Comparison of ENCODE assay signal across 1 cellular context in the genomic region with DNA sequence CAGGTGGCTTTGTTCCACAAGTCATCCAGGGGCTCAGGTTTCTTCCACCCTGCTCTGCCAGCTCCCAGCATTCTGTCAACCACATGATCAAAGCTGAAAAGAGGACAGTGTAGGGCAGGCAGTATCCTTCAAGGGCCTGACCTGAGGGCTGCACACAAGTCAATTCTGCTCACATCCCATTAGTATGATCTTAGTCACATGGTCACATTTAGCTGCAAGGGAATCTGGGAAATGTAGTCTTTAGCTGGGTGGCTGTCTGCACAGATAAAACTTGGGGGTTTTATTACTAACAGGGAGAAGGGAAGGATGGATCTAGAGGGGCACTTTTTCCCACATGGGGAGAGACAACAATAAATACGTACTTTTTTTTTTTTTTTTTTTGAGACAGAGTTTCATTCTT.
TF ChIP-seq lines count a peak whose summit lies in the region.

No MANE protein-coding gene starts in this region.

TF ChIP-seq in HepG2, 621 proteins besides CTCF, POLR2A, EP300 and RAD21 (continued from another document):
- TF ChIP-seq, protein P1, sequence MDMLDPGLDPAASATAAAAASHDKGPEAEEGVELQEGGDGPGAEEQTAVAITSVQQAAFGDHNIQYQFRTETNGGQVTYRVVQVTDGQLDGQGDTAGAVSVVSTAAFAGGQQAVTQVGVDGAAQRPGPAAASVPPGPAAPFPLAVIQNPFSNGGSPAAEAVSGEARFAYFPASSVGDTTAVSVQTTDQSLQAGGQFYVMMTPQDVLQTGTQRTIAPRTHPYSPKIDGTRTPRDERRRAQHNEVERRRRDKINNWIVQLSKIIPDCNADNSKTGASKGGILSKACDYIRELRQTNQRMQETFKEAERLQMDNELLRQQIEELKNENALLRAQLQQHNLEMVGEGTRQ (IDR thresholded peaks at IDR 0.05; ENCODE audit: low read depth, low read length) = no peak
- TF ChIP-seq, protein P1 (CRISPR knock-in tag; IDR thresholded peaks at IDR 0.05; ENCODE audit: borderline replicate concordance) = peak; percentile 70; the same call in 1 of the 2 replicates
- TF ChIP-seq ZNF672 (CRISPR knock-in tag; IDR thresholded peaks at IDR 0.05) (no peak), ATAD3A (CRISPR knock-in tag; IDR thresholded peaks at IDR 0.05) (no peak), ZNF205 (CRISPR knock-in tag; IDR thresholded peaks at IDR 0.05) (no peak), KLF9 (CRISPR knock-in tag; IDR thresholded peaks at IDR 0.05; ENCODE audit: low read depth) (no peak), HMG20B (CRISPR knock-in tag; conservative IDR thresholded peaks at IDR 0.05) (no peak), ZNF143 (CRISPR knock-in tag; IDR thresholded peaks at IDR 0.05) (peak; percentile 79), HCFC1 (IDR thresholded peaks at IDR 0.05; ENCODE audit: low read depth, low read length) (peak; percentile 23; the same call in 1 of the 2 replicates), TCF7 (IDR thresholded peaks at IDR 0.05; ENCODE audit: low read depth) (no peak)
- TF ChIP-seq, protein P2, sequence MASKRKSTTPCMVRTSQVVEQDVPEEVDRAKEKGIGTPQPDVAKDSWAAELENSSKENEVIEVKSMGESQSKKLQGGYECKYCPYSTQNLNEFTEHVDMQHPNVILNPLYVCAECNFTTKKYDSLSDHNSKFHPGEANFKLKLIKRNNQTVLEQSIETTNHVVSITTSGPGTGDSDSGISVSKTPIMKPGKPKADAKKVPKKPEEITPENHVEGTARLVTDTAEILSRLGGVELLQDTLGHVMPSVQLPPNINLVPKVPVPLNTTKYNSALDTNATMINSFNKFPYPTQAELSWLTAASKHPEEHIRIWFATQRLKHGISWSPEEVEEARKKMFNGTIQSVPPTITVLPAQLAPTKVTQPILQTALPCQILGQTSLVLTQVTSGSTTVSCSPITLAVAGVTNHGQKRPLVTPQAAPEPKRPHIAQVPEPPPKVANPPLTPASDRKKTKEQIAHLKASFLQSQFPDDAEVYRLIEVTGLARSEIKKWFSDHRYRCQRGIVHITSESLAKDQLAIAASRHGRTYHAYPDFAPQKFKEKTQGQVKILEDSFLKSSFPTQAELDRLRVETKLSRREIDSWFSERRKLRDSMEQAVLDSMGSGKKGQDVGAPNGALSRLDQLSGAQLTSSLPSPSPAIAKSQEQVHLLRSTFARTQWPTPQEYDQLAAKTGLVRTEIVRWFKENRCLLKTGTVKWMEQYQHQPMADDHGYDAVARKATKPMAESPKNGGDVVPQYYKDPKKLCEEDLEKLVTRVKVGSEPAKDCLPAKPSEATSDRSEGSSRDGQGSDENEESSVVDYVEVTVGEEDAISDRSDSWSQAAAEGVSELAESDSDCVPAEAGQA (IDR thresholded peaks at IDR 0.05; ENCODE audit: low read depth) = no peak
- TF ChIP-seq, protein P2 (CRISPR knock-in tag; IDR thresholded peaks at IDR 0.05; ENCODE audit: borderline replicate concordance) = no peak
- TF ChIP-seq, protein P3, sequence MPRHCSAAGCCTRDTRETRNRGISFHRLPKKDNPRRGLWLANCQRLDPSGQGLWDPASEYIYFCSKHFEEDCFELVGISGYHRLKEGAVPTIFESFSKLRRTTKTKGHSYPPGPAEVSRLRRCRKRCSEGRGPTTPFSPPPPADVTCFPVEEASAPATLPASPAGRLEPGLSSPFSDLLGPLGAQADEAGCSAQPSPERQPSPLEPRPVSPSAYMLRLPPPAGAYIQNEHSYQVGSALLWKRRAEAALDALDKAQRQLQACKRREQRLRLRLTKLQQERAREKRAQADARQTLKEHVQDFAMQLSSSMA (CRISPR knock-in tag; IDR thresholded peaks at IDR 0.05) = no peak
- TF ChIP-seq, protein P4, sequence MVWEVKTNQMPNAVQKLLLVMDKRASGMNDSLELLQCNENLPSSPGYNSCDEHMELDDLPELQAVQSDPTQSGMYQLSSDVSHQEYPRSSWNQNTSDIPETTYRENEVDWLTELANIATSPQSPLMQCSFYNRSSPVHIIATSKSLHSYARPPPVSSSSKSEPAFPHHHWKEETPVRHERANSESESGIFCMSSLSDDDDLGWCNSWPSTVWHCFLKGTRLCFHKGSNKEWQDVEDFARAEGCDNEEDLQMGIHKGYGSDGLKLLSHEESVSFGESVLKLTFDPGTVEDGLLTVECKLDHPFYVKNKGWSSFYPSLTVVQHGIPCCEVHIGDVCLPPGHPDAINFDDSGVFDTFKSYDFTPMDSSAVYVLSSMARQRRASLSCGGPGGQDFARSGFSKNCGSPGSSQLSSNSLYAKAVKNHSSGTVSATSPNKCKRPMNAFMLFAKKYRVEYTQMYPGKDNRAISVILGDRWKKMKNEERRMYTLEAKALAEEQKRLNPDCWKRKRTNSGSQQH (CRISPR knock-in tag; IDR thresholded peaks at IDR 0.05; ENCODE audit: low read depth) = no peak
